8 cellular contexts compared by ENCODE assay signal in the genomic region with DNA sequence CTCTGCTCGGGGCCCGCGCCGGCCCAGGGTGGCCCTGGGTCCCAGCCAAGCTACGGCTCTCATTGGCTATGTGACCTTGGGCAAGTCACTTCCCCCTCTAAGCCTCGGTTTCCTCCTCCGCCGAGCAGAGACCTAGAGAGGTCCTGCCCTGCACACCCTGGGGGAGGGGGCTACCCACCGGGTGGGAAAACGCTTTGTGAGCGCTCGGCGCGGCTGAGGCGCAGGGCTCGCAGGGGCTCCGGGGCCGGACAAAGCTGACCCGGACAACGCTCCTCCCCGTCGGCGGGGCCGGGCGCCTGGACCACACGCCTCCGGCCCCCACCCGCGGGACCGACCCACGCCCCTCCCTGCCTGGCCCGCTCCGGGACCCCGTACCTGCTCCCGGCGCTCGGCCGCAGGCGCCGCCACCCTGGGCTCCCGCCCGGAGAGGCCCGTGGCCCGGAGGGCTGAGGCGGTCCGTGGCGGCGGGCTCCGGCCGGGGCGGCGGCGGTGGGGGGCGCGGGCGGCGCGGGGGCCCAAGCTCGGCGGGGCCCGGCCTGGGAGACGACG.
A peak's percentile ranks its signal among the peaks of the same experiment; 100 is the strongest.
DNase-seq lines count a peak whose midpoint lies in the region; ATAC-seq, FAIRE-seq and TF ChIP-seq lines count a peak whose summit lies in the region.

No MANE protein-coding gene starts in this region.

- H3K27ac ChIP-seq in OCI-LY7 (ENCODE audit: low read depth, low read length, poor library complexity, severe bottlenecking), result peak overlapping the region; percentile 70
- H3K27ac ChIP-seq in pancreas, result peak overlapping the region; percentile 64 to 77 (median 74)
- peak overlapping the region; percentile 91 for H3K27ac ChIP-seq in vagina

- FAIRE-seq in pancreas (lab: Jason Lieb, UNC), result no peak

- peak overlapping the region; percentile 83 for H3K4me3 ChIP-seq in OCI-LY7 (ENCODE audit: low read depth, low read length, poor library complexity, severe bottlenecking)
- H3K4me3 ChIP-seq in pancreas, result peak overlapping the region; percentile 53 to 98 (median 96)
- H3K4me3 ChIP-seq in vagina, result peak overlapping the region; percentile 95 to 97

- no peaks in the 10 kb centered on the region for H3K36me3 ChIP-seq in OCI-LY7 (ENCODE audit: insufficient read depth, low read length)
- no peaks in the 10 kb centered on the region for H3K36me3 ChIP-seq in pancreas
- no peaks in the 10 kb centered on the region for H3K36me3 ChIP-seq in vagina

- TF ChIP-seq POLR2A in vagina (IDR thresholded peaks at IDR 0.05), result no peak

- POLR2A ChIA-PET in OCI-LY7 (lab: Charles Lee), result interaction anchor here (1.0 to 1.8 kb wide), 4 partner anchors 9 to 298 kb away, joined by 3 to 6 read pairs (median 4); no protein-coding TSS in a partner anchor

- 1 to 2% methylated on average over 16 to 63 of the region's 63 CpGs for WGBS in pancreas, 2 donors

- ATAC-seq in HG02938 (IDR thresholded peaks at IDR 0.05; ENCODE audit: unreplicated experiment) (peak; percentile 48), pancreas (peak; percentile 18 to 38 (median 32))

- CTCF ChIA-PET in OCI-LY7 (lab: Charles Lee; ENCODE audit: unreplicated experiment), result interaction anchor here (0.6 kb wide), 1 partner anchor 719 kb away, joined by 4 read pairs; no protein-coding TSS in a partner anchor

- intact Hi-C loops in OCI-LY7 (cut with micrococcal nuclease; ENCODE audit: unreplicated experiment) (loop anchor here (2.0 to 5.0 kb wide), 2 partner anchors 70 to 80 kb away; no protein-coding TSS in a partner anchor), pancreas (cut with DNase I) (no loop called here), vagina (cut with DNase I) (loop anchor here (10.0 kb wide), 1 partner anchor 82 kb away; a partner anchor contains a TSS)

- H3K27me3 ChIP-seq in pancreas (no peaks in the 10 kb centered on the region), vagina (no peaks in the 10 kb centered on the region)

- peak overlapping the region; percentile 99 for H3K4me2 ChIP-seq in OCI-LY7 (ENCODE audit: low read length)

- TF ChIP-seq CTCF in OCI-LY7 (conservative IDR thresholded peaks at IDR 0.05; ENCODE audit: low read length) (no peak), pancreas (IDR thresholded peaks at IDR 0.05) (no peak), vagina (IDR thresholded peaks at IDR 0.05) (no peak)

- DNase-seq in NCI-H1417 (lab: John Stamatoyannopoulos, UW), result peak in 2 of 3 experiments; percentile 43 to 54
- no peak for DNase-seq in NCI-H1417 treated with DMSO at 0.1 percent for 48 hours (lab: John Stamatoyannopoulos, UW)
- DNase-seq in OCI-LY7 (ENCODE audit: low spot score), result peak; percentile 86
- DNase-seq in activated T-helper 1 cell treated with anti-CD3 and anti-CD28 coated beads, Interleukin-2, amount 50 U/mL, for 16 hours (ENCODE audit: low read depth in 1 of 2, low spot score in 1 of 2), result peak; percentile 9 to 27
- peak; percentile 63 for DNase-seq in germinal center (ENCODE audit: low spot score)
- peak; percentile 49 to 87 (median 72) for DNase-seq in pancreas
- DNase-seq in vagina (ENCODE audit: extremely low spot score in 2 of 2), result no peak

- peaks cover 27% of the 10 kb centered on the region for H3K4me1 ChIP-seq in OCI-LY7 (ENCODE audit: insufficient read depth, low read length, poor library complexity, severe bottlenecking)
- H3K4me1 ChIP-seq in pancreas, result peaks cover 0 to 10% (median 3%) of the 10 kb centered on the region in 3 donors
- H3K4me1 ChIP-seq in vagina, result peaks cover 55% of the 10 kb centered on the region

- peaks cover 40% of the 10 kb centered on the region for H3K79me2 ChIP-seq in OCI-LY7 (ENCODE audit: insufficient read depth, low read depth, low read length)

- no peaks in the 10 kb centered on the region for H3K9me3 ChIP-seq in OCI-LY7 (ENCODE audit: low read length)
- H3K9me3 ChIP-seq in pancreas, result no peaks in the 10 kb centered on the region
- H3K9me3 ChIP-seq in vagina, result no peaks in the 10 kb centered on the region

- H3K9me2 ChIP-seq in OCI-LY7 (ENCODE audit: insufficient read depth, low read length), result no peaks in the 10 kb centered on the region

- no TSS peak for BruUV-seq in OCI-LY7 (replicated peaks; lab: Mats Ljungman, UMichigan)

- peaks cover 11% of the 10 kb centered on the region for H4K20me1 ChIP-seq in OCI-LY7 (ENCODE audit: insufficient read depth, low read length)

- peak overlapping the region; percentile 20; the same call in 1 of the 2 replicates for H2AFZ ChIP-seq in OCI-LY7 (ENCODE audit: low read length)

Comparison
In these comparisons a context has a peak if more than half of its experiments do, and no peak if none do; other contexts are left out.
1. DNase-seq: peak in NCI-H1417 (2 of 3), OCI-LY7 (single experiment), activated T-helper 1 cell treated with anti-CD3 and anti-CD28 coated beads, Interleukin-2, amount 50 U/mL, for 16 hours (2 of 2), germinal center (single experiment) and pancreas (6 of 6); none in NCI-H1417 treated with DMSO at 0.1 percent for 48 hours (single experiment) and vagina (0 of 2).
2. intact Hi-C loops: an anchor here in OCI-LY7 (2.0 to 5.0 kb wide) and vagina (10.0 kb wide); none called in pancreas.
3. Peak in every context shown above with its lines, with median percentiles within 50 percentile points of each other: H3K27ac ChIP-seq and H3K4me3 ChIP-seq.